9 cellular contexts compared by ENCODE assay signal in genomic region chr9:96651626-96652025, GRCh38. TPM values are rescaled to one million over a fixed set of nuclear protein-coding genes. Genes with fewer than 3 reads are reported as not detected.
DNase-seq lines count a peak whose midpoint lies in the region; ATAC-seq and TF ChIP-seq lines count a peak whose summit lies in the region.
"Had no signal": no experiment of that assay in that cellular context is flagged by ENCODE, and none has a peak within 500 bp of the region (broad histone marks: within the 10 kb centered on the region; RNA-seq: fewer than 3 reads in every experiment).

No MANE protein-coding gene starts in this region.

- ATAC-seq in naive thymus-derived CD8-positive, alpha-beta T cell, result no peak
- no peak for ATAC-seq in HG02973 (IDR thresholded peaks at IDR 0.05; ENCODE audit: unreplicated experiment)
- no peak for ATAC-seq in HG02981 (IDR thresholded peaks at IDR 0.05; ENCODE audit: unreplicated experiment)
- ATAC-seq in GM19467 (IDR thresholded peaks at IDR 0.05; ENCODE audit: unreplicated experiment), result no peak

- no peaks in the 10 kb centered on the region for H3K9me3 Mint-ChIP-seq in naive thymus-derived CD8-positive, alpha-beta T cell

- no peak for TF ChIP-seq POLR2A in lower leg skin (IDR thresholded peaks at IDR 0.05)

- no peak overlapping the region for H3K4me3 ChIP-seq in LNCaP clone FGC (ENCODE audit: low read depth, low read length)
- no peak overlapping the region for H3K4me3 ChIP-seq in lower leg skin (ENCODE audit: low read depth, poor library complexity, severe bottlenecking)

- intact Hi-C loops in lower leg skin (cut with DNase I; ENCODE audit: low total_unique reads), result no loop called here

- peak; percentile 59 for TF ChIP-seq CTCF in LNCaP clone FGC (IDR thresholded peaks at IDR 0.05; ENCODE audit: control insufficient read depth, extremely low read depth, insufficient read depth)
- no peak for TF ChIP-seq CTCF in lower leg skin (IDR thresholded peaks at IDR 0.05)

- no peaks in the 10 kb centered on the region for H3K27me3 Mint-ChIP-seq in naive thymus-derived CD8-positive, alpha-beta T cell

- POLR2A ChIA-PET in naive thymus-derived CD8-positive, alpha-beta T cell (lab: Charles Lee), result no interaction called here

- DNase-seq in ELR (ENCODE audit: low read depth), result peak; percentile 66
- no peak for DNase-seq in LNCaP clone FGC (ENCODE audit: low read depth)
- peak; percentile 35 for DNase-seq in amniotic epithelial cell (ENCODE audit: low read depth)
- peak in 3 of 10 donors; percentile 11 to 25 (median 24) for DNase-seq in naive thymus-derived CD8-positive, alpha-beta T cell
- DNase-seq in lower leg skin (ENCODE audit: low spot score in 2 of 2), result no peak
- DNase-seq: activated CD4-positive, CD25-positive, alpha-beta regulatory T cell had no signal

- H3K4me1 Mint-ChIP-seq in naive thymus-derived CD8-positive, alpha-beta T cell, result peaks cover 12 to 29% (median 21%) of the 10 kb centered on the region in 4 donors

- peaks cover 0 to 35% (median 12%) of the 10 kb centered on the region in 3 donors for H3K36me3 Mint-ChIP-seq in naive thymus-derived CD8-positive, alpha-beta T cell

- peak overlapping the region in 9 of 10 donors; percentile 38 to 98 (median 56) for H3K27ac Mint-ChIP-seq in naive thymus-derived CD8-positive, alpha-beta T cell

- no peak overlapping the region for H3K4me3 Mint-ChIP-seq in naive thymus-derived CD8-positive, alpha-beta T cell

RNA-seq across cellular contexts. Expression of gene PRXL2C, which starts 3.5 kb away (rescaled TPM):
- 1 to 10 TPM; 7.0 to 7.9 TPM for total RNA-seq in naive thymus-derived CD8-positive, alpha-beta T cell
- 1 to 10 TPM; 3.5 to 8.1 (median 4.4) TPM for polyA plus RNA-seq in naive thymus-derived CD8-positive, alpha-beta T cell
- total RNA-seq in lower leg skin, result 10 to 100 TPM in 2 of 4 donors, 1 to 10 TPM in 2; 6.1 to 12.4 (median 9.4) TPM

RNA-seq across cellular contexts. Expression of gene CDC14B, which starts 32.0 kb away (rescaled TPM):
- 10 to 100 TPM; 10.4 to 13.3 TPM for total RNA-seq in naive thymus-derived CD8-positive, alpha-beta T cell
- polyA plus RNA-seq in naive thymus-derived CD8-positive, alpha-beta T cell, result 1 to 10 TPM; 3.8 to 7.1 (median 4.8) TPM
- total RNA-seq in lower leg skin, result 10 to 100 TPM in 1 of 4 donors, 1 to 10 TPM in 3; 5.8 to 10.9 (median 8.0) TPM

Comparison
In these comparisons a context has a peak if more than half of its experiments do, and no peak if none do; other contexts are left out.
1. DNase-seq: peak in ELR (single experiment) and amniotic epithelial cell (single experiment); none in LNCaP clone FGC (single experiment) and lower leg skin (0 of 2).